Comparison of ENCODE assay signal across 14 cellular contexts in genomic region chr1:152777510-152778137, GRCh38. TPM values are rescaled to one million over a fixed set of nuclear protein-coding genes. Genes with fewer than 3 reads are reported as not detected.
DNase-seq lines count a peak whose midpoint lies in the region; TF ChIP-seq lines count a peak whose summit lies in the region.
"Had no signal": no experiment of that assay in that cellular context is flagged by ENCODE, and none has a peak within 500 bp of the region (broad histone marks: within the 10 kb centered on the region; RNA-seq: fewer than 3 reads in every experiment).

No MANE protein-coding gene starts in this region.

- H3K4me3 ChIP-seq in SU-DHL-6 (ENCODE audit: insufficient read depth, low read length, poor library complexity, severe bottlenecking) (no peak overlapping the region), retinal pigment epithelial cell (ENCODE audit: low read length) (no peak overlapping the region)
- H3K4me3 ChIP-seq in CD4-positive, alpha-beta memory T cell (ENCODE audit: low read length in 2 of 2), result no peak overlapping the region
- H3K4me3 ChIP-seq: esophagus squamous epithelium had no signal

- H3K9me2 ChIP-seq in SU-DHL-6 (replicated peaks; ENCODE audit: insufficient read depth, low read length), result no peaks in the 10 kb centered on the region

- no peak overlapping the region for H3K4me3 Mint-ChIP-seq in activated naive CD4-positive, alpha-beta T cell treated with anti-CD3 and anti-CD28 coated beads for 36 hours
- H3K4me3 Mint-ChIP-seq in activated naive CD4-positive, alpha-beta T cell treated with anti-CD3 and anti-CD28 coated beads, Interleukin-2, amount 10 ng/mL, durations not matched to agents 7 days and 5 days, result no peak overlapping the region
- no peak overlapping the region for H3K4me3 Mint-ChIP-seq in CD4-positive, alpha-beta memory T cell
- H3K4me3 Mint-ChIP-seq: activated B cell treated with CpG ODN at 0.5 μM for 24 hours had no signal

- H3K27ac Mint-ChIP-seq in activated naive CD4-positive, alpha-beta T cell treated with anti-CD3 and anti-CD28 coated beads for 36 hours, result no peak overlapping the region
- no peak overlapping the region for H3K27ac Mint-ChIP-seq in activated naive CD4-positive, alpha-beta T cell treated with anti-CD3 and anti-CD28 coated beads, Interleukin-2, amount 10 ng/mL, durations not matched to agents 7 days and 5 days
- no peak overlapping the region for H3K27ac Mint-ChIP-seq in CD4-positive, alpha-beta memory T cell
- H3K27ac Mint-ChIP-seq: activated B cell treated with CpG ODN at 0.5 μM for 24 hours had no signal

- peak; percentile 39 for TF ChIP-seq CTCF in SU-DHL-6 (IDR thresholded peaks at IDR 0.05; ENCODE audit: insufficient read depth, low read length, poor library complexity, severe bottlenecking)
- peak; percentile 38 for TF ChIP-seq CTCF in retinal pigment epithelial cell (conservative IDR thresholded peaks at IDR 0.05; ENCODE audit: low read depth, low read length)

- peaks cover 12% of the 10 kb centered on the region for H3K27me3 Mint-ChIP-seq in activated naive CD4-positive, alpha-beta T cell treated with anti-CD3 and anti-CD28 coated beads for 36 hours (ENCODE audit: low read depth)
- peaks cover 3% of the 10 kb centered on the region for H3K27me3 Mint-ChIP-seq in activated naive CD4-positive, alpha-beta T cell treated with anti-CD3 and anti-CD28 coated beads, Interleukin-2, amount 10 ng/mL, durations not matched to agents 7 days and 5 days
- peaks cover 14 to 17% of the 10 kb centered on the region in 2 donors for H3K27me3 Mint-ChIP-seq in CD4-positive, alpha-beta memory T cell

- H3K9me3 ChIP-seq in SU-DHL-6 (ENCODE audit: insufficient read depth, low read length), result no peaks in the 10 kb centered on the region
- no peaks in the 10 kb centered on the region for H3K9me3 ChIP-seq in CD4-positive, alpha-beta memory T cell (ENCODE audit: control insufficient read depth in 1 of 2, low read length in 2 of 2)
- H3K9me3 ChIP-seq: esophagus squamous epithelium had no signal

- H3K4me1 Mint-ChIP-seq in activated naive CD4-positive, alpha-beta T cell treated with anti-CD3 and anti-CD28 coated beads for 36 hours (ENCODE audit: low read depth), result no peaks in the 10 kb centered on the region
- no peaks in the 10 kb centered on the region for H3K4me1 Mint-ChIP-seq in activated naive CD4-positive, alpha-beta T cell treated with anti-CD3 and anti-CD28 coated beads, Interleukin-2, amount 10 ng/mL, durations not matched to agents 7 days and 5 days
- H3K4me1 Mint-ChIP-seq in CD4-positive, alpha-beta memory T cell, result no peaks in the 10 kb centered on the region
- H3K4me1 Mint-ChIP-seq: activated B cell treated with CpG ODN at 0.5 μM for 24 hours had no signal

- no peaks in the 10 kb centered on the region for H3K79me2 ChIP-seq in SU-DHL-6 (ENCODE audit: insufficient read depth, low read length)

- POLR2A ChIA-PET in CD4-positive, alpha-beta memory T cell (lab: Charles Lee; ENCODE audit: partially characterized antibody), result no interaction called here

- intact Hi-C loops in activated naive CD4-positive, alpha-beta T cell treated with anti-CD3 and anti-CD28 coated beads for 36 hours (cut with micrococcal nuclease), result no loop called here
- intact Hi-C loops in CD4-positive, alpha-beta memory T cell (cut with micrococcal nuclease), result no loop called here

- no peaks in the 10 kb centered on the region for H3K9me3 Mint-ChIP-seq in activated naive CD4-positive, alpha-beta T cell treated with anti-CD3 and anti-CD28 coated beads for 36 hours
- no peaks in the 10 kb centered on the region for H3K9me3 Mint-ChIP-seq in activated naive CD4-positive, alpha-beta T cell treated with anti-CD3 and anti-CD28 coated beads, Interleukin-2, amount 10 ng/mL, durations not matched to agents 7 days and 5 days
- peaks cover 0 to 7% (median 0%) of the 10 kb centered on the region in 8 donors for H3K9me3 Mint-ChIP-seq in CD4-positive, alpha-beta memory T cell
- H3K9me3 Mint-ChIP-seq: activated B cell treated with CpG ODN at 0.5 μM for 24 hours had no signal

- H3K36me3 Mint-ChIP-seq in activated naive CD4-positive, alpha-beta T cell treated with anti-CD3 and anti-CD28 coated beads for 36 hours (ENCODE audit: low read depth), result no peaks in the 10 kb centered on the region
- H3K36me3 Mint-ChIP-seq in activated naive CD4-positive, alpha-beta T cell treated with anti-CD3 and anti-CD28 coated beads, Interleukin-2, amount 10 ng/mL, durations not matched to agents 7 days and 5 days, result no peaks in the 10 kb centered on the region
- no peaks in the 10 kb centered on the region for H3K36me3 Mint-ChIP-seq in CD4-positive, alpha-beta memory T cell

- no peaks in the 10 kb centered on the region for H3F3A ChIP-seq in SU-DHL-6 (ENCODE audit: insufficient read depth)

- H4K20me1 ChIP-seq in SU-DHL-6 (ENCODE audit: low read depth, low read length), result no peaks in the 10 kb centered on the region

- H2AFZ ChIP-seq in SU-DHL-6 (ENCODE audit: low read depth, low read length, severe bottlenecking), result no peak overlapping the region

- no peak overlapping the region for H3K4me2 ChIP-seq in SU-DHL-6 (ENCODE audit: low read depth, low read length, poor library complexity, severe bottlenecking)

- H3K27ac ChIP-seq in SU-DHL-6 (ENCODE audit: low read depth, low read length), result no peak overlapping the region
- no peak overlapping the region for H3K27ac ChIP-seq in CD4-positive, alpha-beta memory T cell (ENCODE audit: low read depth, low read length)
- H3K27ac ChIP-seq: esophagus squamous epithelium had no signal

- no peaks in the 10 kb centered on the region for H3K36me3 ChIP-seq in SU-DHL-6 (ENCODE audit: low read length)
- H3K36me3 ChIP-seq in CD4-positive, alpha-beta memory T cell (ENCODE audit: insufficient read depth, low read length), result no peaks in the 10 kb centered on the region
- H3K36me3 ChIP-seq: esophagus squamous epithelium had no signal

- no peaks in the 10 kb centered on the region for H3K4me1 ChIP-seq in CD4-positive, alpha-beta memory T cell (ENCODE audit: insufficient read depth, low read length)
- H3K4me1 ChIP-seq: esophagus squamous epithelium had no signal

- DNase-seq in activated naive CD4-positive, alpha-beta T cell treated with anti-CD3 and anti-CD28 coated beads for 36 hours, result peak; percentile 9
- no peak for DNase-seq in activated naive CD4-positive, alpha-beta T cell treated with anti-CD3 and anti-CD28 coated beads, Interleukin-2, amount 10 ng/mL, durations not matched to agents 7 days and 5 days
- DNase-seq in HuH-7 (ENCODE audit: low spot score), result peak; percentile 44
- no peak for DNase-seq in retinal pigment epithelial cell (ENCODE audit: low read depth)
- no peak for DNase-seq in T1000 (lab: John Stamatoyannopoulos, UW)
- DNase-seq in stimulated activated CD4-positive, alpha-beta T cell treated with anti-CD3 and anti-CD28 coated beads, Interleukin-4, amount 100 ng/mL, for 4 hours, result no peak
- no peak for DNase-seq in CD4-positive, alpha-beta memory T cell
- DNase-seq: activated B cell treated with CpG ODN at 0.5 μM for 24 hours, esophagus squamous epithelium, NCI-H226 had no signal

- CTCF ChIA-PET in activated naive CD4-positive, alpha-beta T cell treated with anti-CD3 and anti-CD28 coated beads for 36 hours (lab: Charles Lee), result interaction anchor here (1.2 kb wide), 1 partner anchor 11 kb away, joined by 3 read pairs; no protein-coding TSS in a partner anchor
- CTCF ChIA-PET in activated naive CD4-positive, alpha-beta T cell treated with anti-CD3 and anti-CD28 coated beads, Interleukin-2, amount 10 ng/mL, durations not matched to agents 7 days and 5 days (lab: Charles Lee), result interaction anchor here (0.7 to 2.5 kb wide), 3 partner anchors 11 to 41 kb away, joined by 3 to 11 read pairs (median 3); no protein-coding TSS in a partner anchor
- CTCF ChIA-PET in CD4-positive, alpha-beta memory T cell (lab: Charles Lee; ENCODE audit: partially characterized antibody), result no interaction called here

- no peak overlapping the region for H3K9ac ChIP-seq in SU-DHL-6 (ENCODE audit: low read length)

- no peaks in the 10 kb centered on the region for H3K27me3 ChIP-seq in SU-DHL-6 (ENCODE audit: low read length)
- no peaks in the 10 kb centered on the region for H3K27me3 ChIP-seq in CD4-positive, alpha-beta memory T cell (ENCODE audit: insufficient read depth, low read length)

RNA-seq across cellular contexts. Expression of gene LCE1F, which starts 2.7 kb away (rescaled TPM):
- not detected for total RNA-seq in activated naive CD4-positive, alpha-beta T cell treated with anti-CD3 and anti-CD28 coated beads for 36 hours
- total RNA-seq in CD4-positive, alpha-beta memory T cell, result not detected
- polyA plus RNA-seq in CD4-positive, alpha-beta memory T cell, result not detected
- total RNA-seq: activated B cell treated with CpG ODN at 0.5 μM for 24 hours, esophagus squamous epithelium, lung microvascular endothelial cell, renal cortical epithelial cell had no signal
- polyA plus RNA-seq: adipose tissue had no signal

RNA-seq across cellular contexts. Expression of gene LCE1E, which starts 8.4 kb away (rescaled TPM):
- total RNA-seq in activated naive CD4-positive, alpha-beta T cell treated with anti-CD3 and anti-CD28 coated beads for 36 hours, result not detected
- not detected for total RNA-seq in CD4-positive, alpha-beta memory T cell
- not detected for polyA plus RNA-seq in CD4-positive, alpha-beta memory T cell
- total RNA-seq: activated B cell treated with CpG ODN at 0.5 μM for 24 hours, esophagus squamous epithelium, lung microvascular endothelial cell, renal cortical epithelial cell had no signal
- polyA plus RNA-seq: adipose tissue had no signal

RNA-seq across cellular contexts. Expression of gene LCE1D, which starts 18.9 kb away (rescaled TPM):
- not detected for total RNA-seq in activated naive CD4-positive, alpha-beta T cell treated with anti-CD3 and anti-CD28 coated beads for 36 hours
- not detected for total RNA-seq in CD4-positive, alpha-beta memory T cell
- polyA plus RNA-seq in CD4-positive, alpha-beta memory T cell, result not detected
- total RNA-seq: activated B cell treated with CpG ODN at 0.5 μM for 24 hours, esophagus squamous epithelium, lung microvascular endothelial cell, renal cortical epithelial cell had no signal
- polyA plus RNA-seq: adipose tissue had no signal

RNA-seq across cellular contexts. Expression of gene KPRP, which starts 19.8 kb away (rescaled TPM):
- not detected for total RNA-seq in activated naive CD4-positive, alpha-beta T cell treated with anti-CD3 and anti-CD28 coated beads for 36 hours
- total RNA-seq in CD4-positive, alpha-beta memory T cell, result not detected
- not detected for polyA plus RNA-seq in CD4-positive, alpha-beta memory T cell
- total RNA-seq: activated B cell treated with CpG ODN at 0.5 μM for 24 hours, lung microvascular endothelial cell, renal cortical epithelial cell had no signal
- polyA plus RNA-seq: adipose tissue had no signal

RNA-seq across cellular contexts. Expression of gene LCE1C, which starts 28.8 kb away (rescaled TPM):
- total RNA-seq in activated naive CD4-positive, alpha-beta T cell treated with anti-CD3 and anti-CD28 coated beads for 36 hours, result not detected
- total RNA-seq in CD4-positive, alpha-beta memory T cell, result not detected
- polyA plus RNA-seq in CD4-positive, alpha-beta memory T cell, result not detected
- total RNA-seq: activated B cell treated with CpG ODN at 0.5 μM for 24 hours, lung microvascular endothelial cell, renal cortical epithelial cell had no signal
- polyA plus RNA-seq: adipose tissue had no signal

Comparison
In these comparisons a context has a peak if more than half of its experiments do, and no peak if none do; other contexts are left out.
1. DNase-seq: peak in activated naive CD4-positive, alpha-beta T cell treated with anti-CD3 and anti-CD28 coated beads for 36 hours (single experiment) and HuH-7 (single experiment); none in activated naive CD4-positive, alpha-beta T cell treated with anti-CD3 and anti-CD28 coated beads, Interleukin-2, amount 10 ng/mL, durations not matched to agents 7 days and 5 days (single experiment), retinal pigment epithelial cell (single experiment), T1000 (single experiment), stimulated activated CD4-positive, alpha-beta T cell treated with anti-CD3 and anti-CD28 coated beads, Interleukin-4, amount 100 ng/mL, for 4 hours (0 of 2) and CD4-positive, alpha-beta memory T cell (0 of 5).